Comparison of ENCODE assay signal across 25 cellular contexts in the genomic region with DNA sequence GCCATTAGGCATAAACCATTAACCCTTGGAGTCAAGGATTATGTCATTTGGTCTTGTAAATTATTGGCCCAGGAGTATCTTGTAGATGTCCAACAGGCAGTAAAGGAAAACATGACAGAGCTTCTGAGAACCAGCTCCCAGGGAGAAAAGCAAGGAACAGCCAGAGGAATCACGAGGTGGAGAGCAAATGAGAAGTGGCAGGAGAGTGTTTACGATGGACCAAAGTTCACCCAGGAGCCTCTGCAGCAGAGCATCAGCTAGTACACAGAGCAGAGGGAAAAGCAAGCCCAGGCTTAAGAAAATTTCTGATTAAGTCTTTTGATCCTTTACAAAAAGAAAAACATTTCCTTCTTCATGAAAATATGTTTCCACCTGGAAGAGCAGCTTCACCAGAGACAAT.
"Had no signal": no experiment of that assay in that cellular context is flagged by ENCODE, and none has a peak within 500 bp of the region (broad histone marks: within the 10 kb centered on the region; RNA-seq: fewer than 3 reads in every experiment).

No MANE protein-coding gene starts in this region.

- H3K4me3 ChIP-seq: SJCRH30, SK-N-MC had no signal

- H3K27me3 ChIP-seq: SJCRH30 had no signal

- DNase-seq: activated CD4-positive, alpha-beta T cell treated with anti-CD3 and anti-CD28 coated beads, Interleukin-2, amount 10 ng/mL, durations not matched to agents 24 days and 14 days; activated CD4-positive, alpha-beta T cell treated with anti-CD3 and anti-CD28 coated beads, Interleukin-2, amount 50 U/mL, for 4 hours; activated CD8-positive, alpha-beta T cell treated with anti-CD3 and anti-CD28 coated beads for 36 hours; activated gamma-delta T cell; activated naive CD4-positive, alpha-beta T cell treated with Interleukin-2 at 50 U/mL for 16 hours; activated T-cell treated with anti-CD3 and anti-CD28 coated beads, Interleukin-2, amount 50 U/mL, for 1 hour; activated T-cell treated with anti-CD3 and anti-CD28 coated beads, Interleukin-2, amount 50 U/mL, for 72 hours; anterior cingulate cortex; caudate nucleus; Kasumi-1; MM.1S; MV-4-11; NCI-H1092; NCI-H1436 treated with DMSO at 0.1 percent for 48 hours; NCI-H1694 treated with DMSO at 0.1 percent for 48 hours; NCI-H2029; NCI-H345; NCI-H524 treated with DMSO at 0.1 percent for 48 hours; SHP77; SJCRH30; T1000 had no signal

- H3K27ac ChIP-seq: SJCRH30, SK-N-MC had no signal

- H3K9me3 ChIP-seq: SJCRH30 had no signal

- ATAC-seq: activated CD8-positive, alpha-beta T cell treated with anti-CD3 and anti-CD28 coated beads for 36 hours; activated naive CD4-positive, alpha-beta T cell treated with anti-CD3 and anti-CD28 coated beads, Interleukin-2, amount 50 U/mL, for 72 hours; activated T-cell treated with anti-CD3 and anti-CD28 coated beads, Interleukin-2, amount 50 U/mL, for 72 hours; activated T-helper 17 cell treated with anti-CD3 and anti-CD28 coated beads, Interleukin-2, amount 50 U/mL, for 72 hours; Panc1 had no signal

- H3K4me1 ChIP-seq: SJCRH30 had no signal

- H3K36me3 ChIP-seq: SJCRH30 had no signal
